ENCODE assay signal across 16 cellular contexts in the genomic region with DNA sequence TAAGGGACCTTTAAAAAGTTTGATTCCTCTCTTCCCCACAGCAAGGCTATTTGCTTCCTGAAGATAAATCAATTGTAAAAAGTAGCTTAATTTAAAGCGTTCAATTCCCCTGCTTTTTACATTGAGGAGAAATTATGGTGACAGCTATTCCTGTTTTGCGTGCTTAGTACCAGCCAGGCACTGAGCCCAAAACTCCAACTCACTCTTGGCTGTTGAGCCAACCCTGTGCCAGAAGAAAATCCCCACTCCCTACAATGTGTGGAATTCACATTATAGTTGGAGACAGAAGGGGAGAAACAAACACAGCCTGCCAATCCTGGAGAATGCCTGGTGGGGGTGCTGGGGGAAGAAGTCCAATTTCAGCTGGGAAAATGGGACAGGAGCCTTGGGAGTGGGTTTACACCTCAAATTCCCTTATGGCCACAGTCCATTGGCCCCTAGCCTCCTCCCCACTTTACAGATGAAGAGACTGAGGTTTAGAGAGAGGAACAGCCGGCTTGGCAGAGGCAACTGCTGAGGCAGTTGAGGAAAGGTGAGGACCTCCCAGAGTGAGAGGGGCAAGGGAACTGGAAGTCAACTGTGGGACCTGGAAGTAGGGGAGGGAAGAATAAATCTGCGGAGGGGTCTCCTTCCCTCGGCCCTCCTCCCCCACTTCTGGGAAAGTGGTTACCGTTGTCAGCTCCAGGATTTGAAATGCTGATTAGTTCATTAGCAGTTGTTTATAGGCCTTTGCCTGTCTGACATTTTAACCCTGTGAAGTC. TPM values are rescaled to one million over a fixed set of nuclear protein-coding genes. Genes with fewer than 3 reads are reported as not detected.
DNase-seq lines count a peak whose midpoint lies in the region; ATAC-seq, FAIRE-seq and TF ChIP-seq lines count a peak whose summit lies in the region.
"Had no signal": no experiment of that assay in that cellular context is flagged by ENCODE, and none has a peak within 500 bp of the region (broad histone marks: within the 10 kb centered on the region; RNA-seq: fewer than 3 reads in every experiment).

No MANE protein-coding gene starts in this region.

- peaks cover 7% of the 10 kb centered on the region for H3K4me1 Mint-ChIP-seq in astrocyte (ENCODE audit: low read depth, unreplicated experiment)
- H3K4me1 Mint-ChIP-seq in stimulated activated naive B cell treated with anti-CD40 and anti-IgM and Interleukin-4, amounts not matched to agents 10 μg/mL and 1 μg/mL and 100 μg/mL, for 72 hours = peaks cover 17 to 22% of the 10 kb centered on the region in 2 donors

- peaks cover 5% of the 10 kb centered on the region for H3K27me3 Mint-ChIP-seq in astrocyte (ENCODE audit: low read depth, unreplicated experiment)
- H3K27me3 Mint-ChIP-seq in stimulated activated naive B cell treated with anti-CD40 and anti-IgM and Interleukin-4, amounts not matched to agents 10 μg/mL and 1 μg/mL and 100 μg/mL, for 72 hours = peaks cover 12 to 16% of the 10 kb centered on the region in 2 donors

- no peaks in the 10 kb centered on the region for H4K20me1 ChIP-seq in astrocyte (ENCODE audit: insufficient read depth, low read length)

- H3K4me1 ChIP-seq in astrocyte (ENCODE audit: insufficient read depth, low read length) (peaks cover 15% of the 10 kb centered on the region), iPS-15b (ENCODE audit: control insufficient read depth, insufficient read depth, low read length) (peaks cover 37% of the 10 kb centered on the region)

- H3K9me3 Mint-ChIP-seq in astrocyte (ENCODE audit: unreplicated experiment) = no peaks in the 10 kb centered on the region
- no peaks in the 10 kb centered on the region for H3K9me3 Mint-ChIP-seq in stimulated activated naive B cell treated with anti-CD40 and anti-IgM and Interleukin-4, amounts not matched to agents 10 μg/mL and 1 μg/mL and 100 μg/mL, for 72 hours
- H3K9me3 Mint-ChIP-seq: activated CD4-positive, alpha-beta memory T cell treated with anti-CD3 and anti-CD28 coated beads, Interleukin-2, amount 10 ng/mL, durations not matched to agents 7 days and 5 days had no signal

- H2AFZ ChIP-seq in astrocyte (ENCODE audit: low read depth, low read length) = no peak overlapping the region

- H3K9ac ChIP-seq in astrocyte (ENCODE audit: low read length) = no peak overlapping the region
- H3K9ac ChIP-seq in iPS-15b (ENCODE audit: low read depth, low read length) = peak overlapping the region; percentile 37

- H3K36me3 Mint-ChIP-seq in astrocyte (ENCODE audit: low read depth, unreplicated experiment) = no peaks in the 10 kb centered on the region
- no peaks in the 10 kb centered on the region for H3K36me3 Mint-ChIP-seq in stimulated activated naive B cell treated with anti-CD40 and anti-IgM and Interleukin-4, amounts not matched to agents 10 μg/mL and 1 μg/mL and 100 μg/mL, for 72 hours
- H3K36me3 Mint-ChIP-seq: activated naive CD8-positive, alpha-beta T cell had no signal

- no peaks in the 10 kb centered on the region for H3K9me3 ChIP-seq in astrocyte (ENCODE audit: insufficient read depth, low read depth, low read length)
- no peaks in the 10 kb centered on the region for H3K9me3 ChIP-seq in iPS-15b (ENCODE audit: control insufficient read depth, insufficient read depth, low read length)

- TF ChIP-seq CTCF in astrocyte (IDR thresholded peaks at IDR 0.05; ENCODE audit: insufficient read depth, low read depth, low read length) = no peak

- no peak overlapping the region for H3K4me3 ChIP-seq in H7 (ENCODE audit: insufficient read depth, low read depth, low read length)
- H3K4me3 ChIP-seq in astrocyte (ENCODE audit: insufficient read depth, low read depth, low read length) = no peak overlapping the region
- H3K4me3 ChIP-seq in iPS-15b (ENCODE audit: low read depth, low read length) = peak overlapping the region; percentile 46

- no peak for ATAC-seq in stimulated activated naive B cell treated with anti-CD40 and anti-IgM and Interleukin-4, amounts not matched to agents 10 μg/mL and 1 μg/mL and 100 μg/mL, for 72 hours (replicated peaks)
- no peak for ATAC-seq in GM21367 (IDR thresholded peaks at IDR 0.05; ENCODE audit: unreplicated experiment)

- no peaks in the 10 kb centered on the region for H3K79me2 ChIP-seq in astrocyte (ENCODE audit: insufficient read depth, low read length)

- H3K4me2 ChIP-seq in astrocyte (ENCODE audit: low read length) = peak overlapping the region; percentile 11

- H3K27ac ChIP-seq in astrocyte (ENCODE audit: low read depth, low read length) = no peak overlapping the region

- DNase-seq in H7 = peak; percentile 77
- peak; percentile 55 for DNase-seq in astrocyte (ENCODE audit: low read depth)
- no peak for DNase-seq in stimulated activated naive B cell treated with anti-CD40 and anti-IgM and Interleukin-4, amounts not matched to agents 10 μg/mL and 1 μg/mL and 100 μg/mL, for 72 hours
- no peak for DNase-seq in NCI-H146 (lab: John Stamatoyannopoulos, UW)
- no peak for DNase-seq in EL
- DNase-seq in SW480 (ENCODE audit: low spot score) = no peak
- DNase-seq: activated CD4-positive, alpha-beta memory T cell treated with anti-CD3 and anti-CD28 coated beads, Interleukin-2, amount 10 ng/mL, durations not matched to agents 7 days and 5 days; NCI-H2227 treated with DMSO at 0.1 percent for 48 hours; RPMI8226; T1000 had no signal

- H3K4me3 Mint-ChIP-seq in astrocyte (ENCODE audit: unreplicated experiment) = no peak overlapping the region
- H3K4me3 Mint-ChIP-seq in stimulated activated naive B cell treated with anti-CD40 and anti-IgM and Interleukin-4, amounts not matched to agents 10 μg/mL and 1 μg/mL and 100 μg/mL, for 72 hours = no peak overlapping the region
- H3K4me3 Mint-ChIP-seq: activated CD4-positive, alpha-beta memory T cell treated with anti-CD3 and anti-CD28 coated beads, Interleukin-2, amount 10 ng/mL, durations not matched to agents 7 days and 5 days; activated naive CD8-positive, alpha-beta T cell had no signal

- no peak for FAIRE-seq in astrocyte (lab: Jason Lieb, UNC)
- FAIRE-seq: GM12892 had no signal

- H3K27ac Mint-ChIP-seq in astrocyte (ENCODE audit: unreplicated experiment) = no peak overlapping the region
- H3K27ac Mint-ChIP-seq in stimulated activated naive B cell treated with anti-CD40 and anti-IgM and Interleukin-4, amounts not matched to agents 10 μg/mL and 1 μg/mL and 100 μg/mL, for 72 hours = peak overlapping the region; percentile 59
- H3K27ac Mint-ChIP-seq: activated CD4-positive, alpha-beta memory T cell treated with anti-CD3 and anti-CD28 coated beads, Interleukin-2, amount 10 ng/mL, durations not matched to agents 7 days and 5 days; activated naive CD8-positive, alpha-beta T cell had no signal

- H3K27me3 ChIP-seq in H7 (ENCODE audit: control insufficient read depth, insufficient read depth, low read length) (no peaks in the 10 kb centered on the region), astrocyte (ENCODE audit: insufficient read depth, low read length) (peaks cover 1% of the 10 kb centered on the region), iPS-15b (ENCODE audit: control insufficient read depth, insufficient read depth, low read length) (no peaks in the 10 kb centered on the region)

- peaks cover 2% of the 10 kb centered on the region for H3K36me3 ChIP-seq in H7 (replicated peaks; ENCODE audit: control insufficient read depth, insufficient read depth, low read length)
- no peaks in the 10 kb centered on the region for H3K36me3 ChIP-seq in astrocyte (ENCODE audit: insufficient read depth, low read length)
- H3K36me3 ChIP-seq in iPS-15b (ENCODE audit: control insufficient read depth, insufficient read depth, low read length) = no peaks in the 10 kb centered on the region

RNA-seq across cellular contexts. Expression of a gene that starts 26.1 kb away (rescaled TPM):
- 19.0 and 38.6 TPM in 2 replicates for total RNA-seq in H7 (2014; rRNA removed; shearing (Covaris generic))
- 10.7 and 23.8 TPM in 2 replicates for total RNA-seq in astrocyte
- total RNA-seq: dermis microvascular lymphatic vessel endothelial cell, lung microvascular endothelial cell had no signal

Comparison
In these comparisons a context has a peak if more than half of its experiments do, and no peak if none do; other contexts are left out.
1. DNase-seq: peak in H7 (single experiment) and astrocyte (single experiment); none in stimulated activated naive B cell treated with anti-CD40 and anti-IgM and Interleukin-4, amounts not matched to agents 10 μg/mL and 1 μg/mL and 100 μg/mL, for 72 hours (single experiment), NCI-H146 (single experiment), EL (single experiment) and SW480 (single experiment).